8 cellular contexts compared by ENCODE assay signal in genomic region chr10:103192089-103192450, GRCh38. TPM values are rescaled to one million over a fixed set of nuclear protein-coding genes. Genes with fewer than 3 reads are reported as not detected.
DNase-seq lines count a peak whose midpoint lies in the region; ATAC-seq and TF ChIP-seq lines count a peak whose summit lies in the region.

No MANE protein-coding gene starts in this region.

- H3K9me3 Mint-ChIP-seq in activated CD4-positive, alpha-beta memory T cell treated with anti-CD3 and anti-CD28 coated beads, Interleukin-2, amount 10 ng/mL, durations not matched to agents 7 days and 5 days = no peaks in the 10 kb centered on the region

- H3K27ac ChIP-seq in HCT116 (ENCODE audit: low read depth, low read length) = peak overlapping the region; percentile 86

- POLR2A ChIA-PET in BJ (lab: Charles Lee) = no interaction called here
- POLR2A ChIA-PET in HCT116 (lab: Charles Lee) = interaction anchor here (0.7 to 3.8 kb wide), 11 partner anchors 9 to 947 kb away, joined by 3 to 34 read pairs (median 7); partner anchors contain the start of gene GBF1
- POLR2A ChIA-PET in activated CD4-positive, alpha-beta memory T cell treated with anti-CD3 and anti-CD28 coated beads, Interleukin-2, amount 10 ng/mL, durations not matched to agents 7 days and 5 days (lab: Charles Lee) = interaction anchor here (0.5 to 3.5 kb wide), 22 partner anchors 9 to 741 kb away, joined by 3 to 20 read pairs (median 4); partner anchors contain the start of genes ATP5MK, C10orf95, CNNM2 and PCGF6

- TF ChIP-seq CTCF in BJ (IDR thresholded peaks at IDR 0.05; ENCODE audit: insufficient read depth, low read depth, low read length) (no peak), HCT116 (IDR thresholded peaks at IDR 0.05 in 2 of 3, conservative IDR thresholded peaks at IDR 0.05 in 1 of 3; ENCODE audit: borderline replicate concordance in 1 of 3, insufficient read depth in 1 of 3, low read depth in 2 of 3, low read length in 2 of 3) (no peak)

- H3K4me1 Mint-ChIP-seq in activated CD4-positive, alpha-beta memory T cell treated with anti-CD3 and anti-CD28 coated beads, Interleukin-2, amount 10 ng/mL, durations not matched to agents 7 days and 5 days = peaks cover 41% of the 10 kb centered on the region

- DNase-seq in BJ (ENCODE audit: low read depth) (no peak), HCT116 (ENCODE audit: low read depth, low spot score) (no peak), left ventricle myocardium superior (peak; percentile 38), skeletal muscle cell (ENCODE audit: low read depth) (no peak), NCI-H446 treated with DMSO at 0.1 percent for 48 hours (lab: John Stamatoyannopoulos, UW) (no peak)
- DNase-seq in activated CD4-positive, alpha-beta memory T cell treated with anti-CD3 and anti-CD28 coated beads, Interleukin-2, amount 10 ng/mL, durations not matched to agents 7 days and 5 days = no peak

- H3K4me3 Mint-ChIP-seq in activated CD4-positive, alpha-beta memory T cell treated with anti-CD3 and anti-CD28 coated beads, Interleukin-2, amount 10 ng/mL, durations not matched to agents 7 days and 5 days = peak overlapping the region; percentile 99

- peaks cover 56% of the 10 kb centered on the region for H3K79me2 ChIP-seq in HCT116 (ENCODE audit: insufficient read depth, low read length)

- no peaks in the 10 kb centered on the region; the same call in 1 of the 2 replicates for H3K36me3 ChIP-seq in BJ (ENCODE audit: control insufficient read depth, insufficient read depth, low read length)
- no peaks in the 10 kb centered on the region for H3K36me3 ChIP-seq in HCT116 (ENCODE audit: control insufficient read depth in 1 of 2, insufficient read depth in 2 of 2, low read length in 2 of 2)

- RAD21 ChIA-PET in HCT116 (lab: Charles Lee; ENCODE audit: low non-redundant PET in 1 of 2, low total read pairs in 2 of 2, uncharacterized antibody in 2 of 2, unreplicated experiment in 2 of 2) = interaction anchor here in 1 of 2 experiments (1.1 to 1.8 kb wide), 3 partner anchors 47 to 53 kb away, joined by 3 to 4 read pairs (median 3); no protein-coding TSS in a partner anchor

- H3K4me3 ChIP-seq in BJ (ENCODE audit: low read depth, low read length) = peak overlapping the region; percentile 89
- H3K4me3 ChIP-seq in HCT116 (replicated peaks in 1 of 2; ENCODE audit: low read depth in 1 of 2, low read length in 2 of 2) = peak overlapping the region; percentile 80 to 91
- H3K4me3 ChIP-seq in skeletal muscle cell (ENCODE audit: low read depth, low read length) = peak overlapping the region; percentile 78

- no peaks in the 10 kb centered on the region for H3K27me3 Mint-ChIP-seq in activated CD4-positive, alpha-beta memory T cell treated with anti-CD3 and anti-CD28 coated beads, Interleukin-2, amount 10 ng/mL, durations not matched to agents 7 days and 5 days

- H3K27ac Mint-ChIP-seq in activated CD4-positive, alpha-beta memory T cell treated with anti-CD3 and anti-CD28 coated beads, Interleukin-2, amount 10 ng/mL, durations not matched to agents 7 days and 5 days = peak overlapping the region; percentile 97

- ATAC-seq in HCT116 (no peak), left ventricle myocardium superior (peak; percentile 6), HG02981 (IDR thresholded peaks at IDR 0.05; ENCODE audit: unreplicated experiment) (no peak), HG02763 (IDR thresholded peaks at IDR 0.05; ENCODE audit: unreplicated experiment) (no peak)

- H3K36me3 Mint-ChIP-seq in activated CD4-positive, alpha-beta memory T cell treated with anti-CD3 and anti-CD28 coated beads, Interleukin-2, amount 10 ng/mL, durations not matched to agents 7 days and 5 days (ENCODE audit: low read depth) = peaks cover 28% of the 10 kb centered on the region

- no peaks in the 10 kb centered on the region for H3K9me2 ChIP-seq in HCT116 (ENCODE audit: insufficient read depth)

- no peak overlapping the region for H2AFZ ChIP-seq in HCT116 (ENCODE audit: low read depth, low read length, poor library complexity, severe bottlenecking)

- CTCF ChIA-PET in BJ (lab: Yijun Ruan, JAX) = interaction anchor here (0.6 to 2.5 kb wide), 6 partner anchors 33 to 56 kb away, joined by 3 to 10 read pairs (median 4); no protein-coding TSS in a partner anchor
- CTCF ChIA-PET in HCT116 (lab: Charles Lee) = interaction anchor here (1.6 to 3.3 kb wide), 3 partner anchors 47 to 142 kb away, joined by 4 to 11 read pairs (median 11); partner anchors contain the start of gene RPEL1
- CTCF ChIA-PET in activated CD4-positive, alpha-beta memory T cell treated with anti-CD3 and anti-CD28 coated beads, Interleukin-2, amount 10 ng/mL, durations not matched to agents 7 days and 5 days (lab: Charles Lee) = interaction anchor here (1.2 to 2.5 kb wide), 5 partner anchors 39 to 1023 kb away, joined by 4 to 10 read pairs (median 4); partner anchors contain the start of gene CNNM2

- BruUV-seq in HCT116 (replicated peaks; lab: Mats Ljungman, UMichigan) = no TSS peak

- H3K4me2 ChIP-seq in HCT116 (ENCODE audit: low read length) = peak overlapping the region; percentile 98

- H3K4me1 ChIP-seq in HCT116 (ENCODE audit: control insufficient read depth in 1 of 2, insufficient read depth in 2 of 2, low read length in 2 of 2) = peaks cover 30 to 36% of the 10 kb centered on the region in 2 experiments

- intact Hi-C loops in HCT116 (cut with micrococcal nuclease) = loop anchor here (2.0 kb wide), 1 partner anchor 47 kb away; no protein-coding TSS in a partner anchor
- intact Hi-C loops in left ventricle myocardium superior (cut with micrococcal nuclease) = no loop called here

- no peak for TF ChIP-seq RAD21 in HCT116 (IDR thresholded peaks at IDR 0.05; ENCODE audit: low read depth)

- TF ChIP-seq POLR2A in HCT116 (IDR thresholded peaks at IDR 0.05; ENCODE audit: borderline replicate concordance, extremely low read depth, insufficient read depth, insufficient read length) = no peak

- peak overlapping the region; percentile 94 for H3K9ac ChIP-seq in HCT116 (ENCODE audit: low read length)

- H4K20me1 ChIP-seq in HCT116 (ENCODE audit: insufficient read depth) = peaks cover 10% of the 10 kb centered on the region; the same call in 1 of the 2 replicates

- H3K27me3 ChIP-seq in BJ (ENCODE audit: control insufficient read depth, insufficient read depth, low read length) = no peaks in the 10 kb centered on the region
- H3K27me3 ChIP-seq in HCT116 (ENCODE audit: insufficient read depth, low read length) = no peaks in the 10 kb centered on the region

- no peaks in the 10 kb centered on the region for H3K9me3 ChIP-seq in HCT116 (ENCODE audit: control insufficient read depth in 1 of 2, insufficient read depth in 1 of 2, low read depth in 1 of 2, low read length in 2 of 2)

TF ChIP-seq in HCT116, 20 proteins besides CTCF, POLR2A, EP300 and RAD21:
- TF ChIP-seq ZNF274 (IDR thresholded peaks at IDR 0.05; ENCODE audit: low read depth, low read length) = no peak
- TF ChIP-seq SRF (IDR thresholded peaks at IDR 0.05; ENCODE audit: low read depth) = no peak

RNA-seq across cellular contexts. Expression of gene NT5C2, which starts 1.0 kb away (rescaled TPM):
- 49.3 and 85.0 TPM in 2 replicates for polyA plus RNA-seq in BJ (2011; rRNA removed)
- 28.9 and 29.1 TPM in 2 replicates for polyA minus RNA-seq in BJ (2011; rRNA and poly(A)+ RNA removed)
- total RNA-seq in HCT116 (2021; ENCODE audit: unreplicated experiment) = 63.0 TPM
- polyA plus RNA-seq in HCT116 (2012) = 30.6 and 37.7 TPM in 2 replicates
- 10 to 100 TPM; 71.8 to 74.0 TPM for total RNA-seq in activated CD4-positive, alpha-beta memory T cell treated with anti-CD3 and anti-CD28 coated beads, Interleukin-2, amount 10 ng/mL, durations not matched to agents 7 days and 5 days
- 39.3 TPM for total RNA-seq in left ventricle myocardium superior

RNA-seq across cellular contexts. Expression of gene RPEL1, which starts 53.6 kb away (rescaled TPM):
- 0.04 TPM in 1 of 2 replicates, not detected in the other for polyA plus RNA-seq in BJ (2011; rRNA removed)
- polyA minus RNA-seq in BJ (2011; rRNA and poly(A)+ RNA removed) = 0.10 TPM in 1 of 2 replicates, not detected in the other
- total RNA-seq in HCT116 (2021; ENCODE audit: unreplicated experiment) (0.10 TPM), left ventricle myocardium superior (not detected)
- polyA plus RNA-seq in HCT116 (2012) = 0.03 TPM in 1 of 2 replicates, not detected in the other
- under 1 TPM in 1 of 2 experiments, not detected in 1; 0.13 TPM for total RNA-seq in activated CD4-positive, alpha-beta memory T cell treated with anti-CD3 and anti-CD28 coated beads, Interleukin-2, amount 10 ng/mL, durations not matched to agents 7 days and 5 days
